Comparison of ENCODE assay signal across 15 cellular contexts in the genomic region with DNA sequence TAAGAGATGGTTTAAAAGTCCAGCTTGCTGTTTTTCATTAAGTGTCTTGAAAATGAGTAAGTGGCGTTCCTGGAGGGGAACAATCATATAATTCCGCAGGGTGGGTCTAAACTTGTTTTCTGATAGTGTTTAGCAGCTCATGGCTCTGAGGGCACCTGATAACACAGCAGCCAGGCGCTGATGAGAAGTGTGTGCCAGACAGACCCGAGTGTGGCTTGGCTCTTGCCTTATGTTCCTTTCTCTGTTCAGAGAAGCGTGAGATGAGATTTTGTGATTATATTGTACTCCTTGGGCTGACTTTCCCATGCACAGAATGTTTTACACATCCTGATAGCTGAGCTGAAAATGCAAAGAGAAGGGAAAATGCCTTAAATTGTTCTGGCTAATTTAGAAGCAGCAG.
DNase-seq lines count a peak whose midpoint lies in the region; ATAC-seq and TF ChIP-seq lines count a peak whose summit lies in the region.
"Had no signal": no experiment of that assay in that cellular context is flagged by ENCODE, and none has a peak within 500 bp of the region (broad histone marks: within the 10 kb centered on the region; RNA-seq: fewer than 3 reads in every experiment).

No MANE protein-coding gene starts in this region.

- POLR2A ChIA-PET in CD4-positive, alpha-beta T cell (lab: Charles Lee): no interaction called here

- H3K27me3 ChIP-seq in CD4-positive, alpha-beta T cell (ENCODE audit: control insufficient read depth, insufficient read depth, low read length): no peaks in the 10 kb centered on the region
- H3K27me3 ChIP-seq: adrenal gland, spleen had no signal

- no peaks in the 10 kb centered on the region for H3K9me3 Mint-ChIP-seq in chondrocyte (ENCODE audit: low read depth)
- H3K9me3 Mint-ChIP-seq in mesothelial cell of epicardium: no peaks in the 10 kb centered on the region
- no peaks in the 10 kb centered on the region for H3K9me3 Mint-ChIP-seq in type B pancreatic cell
- no peaks in the 10 kb centered on the region for H3K9me3 Mint-ChIP-seq in CD4-positive, alpha-beta T cell
- H3K9me3 Mint-ChIP-seq: activated T-cell treated with anti-CD3 and anti-CD28 coated beads, Interleukin-2, amount 50 U/mL, for 24 hours; natural killer cell had no signal

- H3K27me3 Mint-ChIP-seq in chondrocyte (ENCODE audit: low read depth): no peaks in the 10 kb centered on the region
- H3K27me3 Mint-ChIP-seq in mesothelial cell of epicardium (ENCODE audit: low read depth): no peaks in the 10 kb centered on the region
- H3K27me3 Mint-ChIP-seq in type B pancreatic cell: no peaks in the 10 kb centered on the region
- H3K27me3 Mint-ChIP-seq in CD4-positive, alpha-beta T cell: no peaks in the 10 kb centered on the region
- H3K27me3 Mint-ChIP-seq: activated CD4-positive, alpha-beta T cell treated with anti-CD3 and anti-CD28 coated beads for 36 hours; activated T-cell treated with anti-CD3 and anti-CD28 coated beads, Interleukin-2, amount 50 U/mL, for 24 hours had no signal

- no peak overlapping the region for H3K4me3 Mint-ChIP-seq in chondrocyte (ENCODE audit: unreplicated experiment)
- H3K4me3 Mint-ChIP-seq in mesothelial cell of epicardium: no peak overlapping the region
- H3K4me3 Mint-ChIP-seq in type B pancreatic cell: no peak overlapping the region
- H3K4me3 Mint-ChIP-seq in CD4-positive, alpha-beta T cell: no peak overlapping the region
- H3K4me3 Mint-ChIP-seq: activated CD4-positive, alpha-beta T cell treated with anti-CD3 and anti-CD28 coated beads for 36 hours; activated T-cell treated with anti-CD3 and anti-CD28 coated beads, Interleukin-2, amount 50 U/mL, for 24 hours; natural killer cell had no signal

- no peaks in the 10 kb centered on the region for H3K9me3 ChIP-seq in CD4-positive, alpha-beta T cell (ENCODE audit: control insufficient read depth, low read length)
- H3K9me3 ChIP-seq: A549, adrenal gland, spleen had no signal

- H3K36me3 Mint-ChIP-seq in chondrocyte (ENCODE audit: low read depth) (peaks cover 9% of the 10 kb centered on the region), mesothelial cell of epicardium (peaks cover 20% of the 10 kb centered on the region), type B pancreatic cell (peaks cover 23% of the 10 kb centered on the region)
- H3K36me3 Mint-ChIP-seq in CD4-positive, alpha-beta T cell (ENCODE audit: low read depth): no peaks in the 10 kb centered on the region
- H3K36me3 Mint-ChIP-seq: natural killer cell had no signal

- H3K27ac Mint-ChIP-seq in chondrocyte (ENCODE audit: unreplicated experiment) (peak overlapping the region; percentile 93), mesothelial cell of epicardium (peak overlapping the region; percentile 89), type B pancreatic cell (peak overlapping the region; percentile 5)
- H3K27ac Mint-ChIP-seq in CD4-positive, alpha-beta T cell: no peak overlapping the region
- H3K27ac Mint-ChIP-seq: activated CD4-positive, alpha-beta T cell treated with anti-CD3 and anti-CD28 coated beads for 36 hours; activated T-cell treated with anti-CD3 and anti-CD28 coated beads, Interleukin-2, amount 50 U/mL, for 24 hours; natural killer cell had no signal

- intact Hi-C loops in CD4-positive, alpha-beta T cell (cut with DNase I, micrococcal nuclease): no loop called here

- TF ChIP-seq CTCF in chondrocyte (IDR thresholded peaks at IDR 0.05) (no peak), mesothelial cell of epicardium (IDR thresholded peaks at IDR 0.05; ENCODE audit: unreplicated experiment) (no peak), type B pancreatic cell (conservative IDR thresholded peaks at IDR 0.05) (no peak)
- no peak for TF ChIP-seq CTCF in CD4-positive, alpha-beta T cell (IDR thresholded peaks at IDR 0.05)

- no peak for ATAC-seq in CD4-positive, alpha-beta T cell (ENCODE audit: poor library complexity)
- ATAC-seq: A549; activated CD4-positive, alpha-beta T cell treated with anti-CD3 and anti-CD28 coated beads for 36 hours; natural killer cell had no signal

- CTCF ChIA-PET in CD4-positive, alpha-beta T cell (lab: Charles Lee): interaction anchor here (1.3 kb wide), 1 partner anchor 16 kb away, joined by 3 read pairs; no protein-coding TSS in a partner anchor

- H3K27ac ChIP-seq in CD4-positive, alpha-beta T cell (ENCODE audit: low read depth, low read length): no peak overlapping the region
- H3K27ac ChIP-seq: A549, adrenal gland, spleen had no signal

- H3K4me1 Mint-ChIP-seq in chondrocyte (ENCODE audit: low read depth): peaks cover 90% of the 10 kb centered on the region
- H3K4me1 Mint-ChIP-seq in mesothelial cell of epicardium: peaks cover 56% of the 10 kb centered on the region
- H3K4me1 Mint-ChIP-seq in type B pancreatic cell (ENCODE audit: unreplicated experiment): peaks cover 48% of the 10 kb centered on the region
- peaks cover 13% of the 10 kb centered on the region for H3K4me1 Mint-ChIP-seq in CD4-positive, alpha-beta T cell (ENCODE audit: low read depth)

- peak; percentile 57 for DNase-seq in NCI-H2171 treated with DMSO at 0.1 percent for 48 hours (lab: John Stamatoyannopoulos, UW)
- no peak for DNase-seq in NCI-H2171 (lab: John Stamatoyannopoulos, UW)
- DNase-seq in chondrocyte (ENCODE audit: low spot score): no peak
- DNase-seq in mesothelial cell of epicardium (ENCODE audit: low spot score in 2 of 2, unreplicated experiment in 2 of 2): no peak
- no peak for DNase-seq in type B pancreatic cell (ENCODE audit: extremely low spot score, unreplicated experiment)
- DNase-seq in SW480 (ENCODE audit: low spot score): no peak
- no peak for DNase-seq in activated CD4-positive, alpha-beta T cell treated with anti-CD3 and anti-CD28 coated beads, Interleukin-2, amount 50 U/mL, for 48 hours
- no peak for DNase-seq in CD4-positive, alpha-beta T cell
- DNase-seq: activated CD4-positive, alpha-beta T cell treated with anti-CD3 and anti-CD28 coated beads for 36 hours; activated T-cell treated with anti-CD3 and anti-CD28 coated beads, Interleukin-2, amount 50 U/mL, for 24 hours; HCEC 1CT; natural killer cell; spleen had no signal
